Comparison of ENCODE assay signal across 27 cellular contexts in genomic region chr6:143758551-143758950, GRCh38.
"Had no signal": no experiment of that assay in that cellular context is flagged by ENCODE, and none has a peak within 500 bp of the region (broad histone marks: within the 10 kb centered on the region; RNA-seq: fewer than 3 reads in every experiment).

No MANE protein-coding gene starts in this region.

- DNase-seq: heart right ventricle; hippocampal formation; kidney glomerular epithelial cell; left cardiac atrium; left lung; lower lobe of right lung; mammary epithelial cell; mesenchymal stem cell; naive thymus-derived CD8-positive, alpha-beta T cell; occipital lobe; ovary; right lobe of liver; stimulated activated CD4-positive, alpha-beta T cell treated with anti-CD3 and anti-CD28 coated beads, Interleukin-12 subunit alpha, Interleukin-12 subunit beta, amount 100 ng/mL, for 4 hours; stimulated activated CD4-positive, alpha-beta T cell treated with anti-CD3 and anti-CD28 coated beads, Interleukin-15, amount 100 ng/mL, for 24 hours; stimulated activated CD4-positive, alpha-beta T cell treated with anti-CD3 and anti-CD28 coated beads, Interleukin-2, amount 100 ng/mL, for 24 hours; stimulated activated CD4-positive, alpha-beta T cell treated with anti-CD3 and anti-CD28 coated beads, Interleukin-4, amount 100 ng/mL, for 1 hour; stimulated activated naive B cell treated with anti-CD40 and anti-IgM and Interleukin-4, amounts not matched to agents 10 μg/mL and 1 μg/mL and 100 μg/mL, for 72 hours; stimulated activated naive CD8-positive, alpha-beta T cell treated with anti-CD3 and anti-CD28 coated beads, Interleukin-15, Interleukin-2, amounts not matched to agents 100 U/mL and 50 U/mL, for 24 hours; stomach; testis; thyroid gland; transverse colon; upper lobe of left lung had no signal

- H3K36me3 ChIP-seq: ovary, right lobe of liver, transverse colon had no signal

- H3K4me3 ChIP-seq: heart right ventricle, left lung, lower lobe of right lung, ovary, right atrium auricular region, right lobe of liver, stomach, testis, thyroid gland, transverse colon, upper lobe of left lung had no signal

- H3K27me3 Mint-ChIP-seq: naive thymus-derived CD8-positive, alpha-beta T cell; progenitor cell of endocrine pancreas; stimulated activated naive B cell treated with anti-CD40 and anti-IgM and Interleukin-4, amounts not matched to agents 10 μg/mL and 1 μg/mL and 100 μg/mL, for 72 hours had no signal

- H3K9me3 Mint-ChIP-seq: naive thymus-derived CD8-positive, alpha-beta T cell; nephron; neural crest cell; stimulated activated naive B cell treated with anti-CD40 and anti-IgM and Interleukin-4, amounts not matched to agents 10 μg/mL and 1 μg/mL and 100 μg/mL, for 72 hours had no signal

- H3K4me1 ChIP-seq: right lobe of liver, testis had no signal

- H3K9me3 ChIP-seq: heart right ventricle, left lung, lower lobe of right lung, ovary, right atrium auricular region, right lobe of liver, stomach, testis, thyroid gland, transverse colon, upper lobe of left lung had no signal

- H3K27me3 ChIP-seq: heart right ventricle, left lung, ovary, right atrium auricular region, right lobe of liver, stomach, testis, thyroid gland, transverse colon, upper lobe of left lung had no signal

- H3K4me3 Mint-ChIP-seq: naive thymus-derived CD8-positive, alpha-beta T cell; nephron; neural crest cell; stimulated activated naive B cell treated with anti-CD40 and anti-IgM and Interleukin-4, amounts not matched to agents 10 μg/mL and 1 μg/mL and 100 μg/mL, for 72 hours had no signal

- ATAC-seq: heart right ventricle; left cardiac atrium; left lung; lower lobe of right lung; naive thymus-derived CD8-positive, alpha-beta T cell; stimulated activated naive B cell treated with anti-CD40 and anti-IgM and Interleukin-4, amounts not matched to agents 10 μg/mL and 1 μg/mL and 100 μg/mL, for 72 hours; stimulated activated naive CD8-positive, alpha-beta T cell treated with anti-CD3 and anti-CD28 coated beads, Interleukin-15, Interleukin-2, amounts not matched to agents 100 U/mL and 50 U/mL, for 24 hours had no signal

- H3K27ac ChIP-seq: lower lobe of right lung, ovary, right atrium auricular region, right lobe of liver, testis, thyroid gland, transverse colon had no signal

- H3K27ac Mint-ChIP-seq: nephron; progenitor cell of endocrine pancreas; stimulated activated naive B cell treated with anti-CD40 and anti-IgM and Interleukin-4, amounts not matched to agents 10 μg/mL and 1 μg/mL and 100 μg/mL, for 72 hours had no signal
